ENCODE assay signal across 9 cellular contexts in genomic region chr7:98418271-98418635, GRCh38. TPM values are rescaled to one million over a fixed set of nuclear protein-coding genes. Genes with fewer than 3 reads are reported as not detected.
DNase-seq lines count a peak whose midpoint lies in the region; ATAC-seq and TF ChIP-seq lines count a peak whose summit lies in the region.
"Had no signal": no experiment of that assay in that cellular context is flagged by ENCODE, and none has a peak within 500 bp of the region (broad histone marks: within the 10 kb centered on the region; RNA-seq: fewer than 3 reads in every experiment).

No MANE protein-coding gene starts in this region.

- TF ChIP-seq CTCF in fibroblast of the aortic adventitia (IDR thresholded peaks at IDR 0.05; ENCODE audit: insufficient read depth, low read length) (no peak), stomach (IDR thresholded peaks at IDR 0.05) (peak in 1 of 7 experiments; percentile 9), ovary (IDR thresholded peaks at IDR 0.05) (no peak)

- H3K4me3 ChIP-seq in fibroblast of the aortic adventitia (ENCODE audit: low read depth, low read length) (no peak overlapping the region), stomach (no peak overlapping the region), ovary (no peak overlapping the region)
- H3K4me3 ChIP-seq: SK-N-MC had no signal

- 91 to 96% (median 92%) methylated on average over 6 to 7 of the region's 7 CpGs for WGBS in stomach, 5 donors
- 86 to 89% (median 89%) methylated on average over 7 of the region's 7 CpGs for WGBS in ovary, 3 donors

- peaks cover 0 to 19% (median 0%) of the 10 kb centered on the region in 3 donors for H3K27me3 ChIP-seq in stomach
- no peaks in the 10 kb centered on the region for H3K27me3 ChIP-seq in ovary

- H3K9me3 ChIP-seq in stomach (no peaks in the 10 kb centered on the region), ovary (no peaks in the 10 kb centered on the region)

- TF ChIP-seq POLR2A in stomach (IDR thresholded peaks at IDR 0.05) (no peak), ovary (IDR thresholded peaks at IDR 0.05) (no peak)

- H3K36me3 ChIP-seq in stomach, result no peaks in the 10 kb centered on the region
- no peaks in the 10 kb centered on the region for H3K36me3 ChIP-seq in ovary

- ATAC-seq in SK-N-SH treated with all-trans-retinoic acid at 6 μM for 48 hours, result peak; percentile 17; the same call in 2 of the 3 replicates
- no peak for ATAC-seq in HG03342 (IDR thresholded peaks at IDR 0.05; ENCODE audit: unreplicated experiment)

- H3K27ac ChIP-seq in stomach (peak overlapping the region; percentile 81 to 92 (median 86)), ovary (no peak overlapping the region)
- H3K27ac ChIP-seq: SK-N-MC had no signal

- peak; percentile 52 for DNase-seq in GM03348 (ENCODE audit: low spot score)
- DNase-seq in fibroblast of the aortic adventitia (ENCODE audit: low read depth), result peak; percentile 68
- DNase-seq in stomach, result no peak
- DNase-seq in NCI-H1694 treated with DMSO at 0.1 percent for 48 hours (lab: John Stamatoyannopoulos, UW), result no peak
- no peak for DNase-seq in ovary
- DNase-seq: Kasumi-1 had no signal

- TF ChIP-seq EP300 in stomach (IDR thresholded peaks at IDR 0.05), result no peak
- no peak for TF ChIP-seq EP300 in ovary (IDR thresholded peaks at IDR 0.05)

- intact Hi-C loops in stomach (cut with DNase I; ENCODE audit: low total_unique reads) (no loop called here), ovary (cut with DNase I) (no loop called here)

- H3K4me1 ChIP-seq in stomach (peaks cover 14 to 25% (median 15%) of the 10 kb centered on the region in 4 donors), ovary (ENCODE audit: insufficient read depth) (no peaks in the 10 kb centered on the region)

TF ChIP-seq in SK-N-SH treated with all-trans-retinoic acid at 6 μM for 48 hours, 23 proteins besides CTCF, POLR2A, EP300 and RAD21:
- TF ChIP-seq BACH2 (CRISPR knock-in tag; IDR thresholded peaks at IDR 0.05; ENCODE audit: borderline replicate concordance), result no peak
- no peak for TF ChIP-seq POU6F1 (CRISPR knock-in tag; IDR thresholded peaks at IDR 0.05; ENCODE audit: borderline replicate concordance, low read depth)

RNA-seq across cellular contexts. Expression of gene BAIAP2L1, which starts 17.4 kb away (rescaled TPM):
- 1.1 and 2.8 TPM in 2 replicates for total RNA-seq in fibroblast of the aortic adventitia (ENCODE audit: low replicate concordance)
- total RNA-seq in stomach, result 10 to 100 TPM; 20.6 to 78.2 (median 62.9) TPM
- polyA plus RNA-seq in stomach, result 10 to 100 TPM; 26.1 to 46.9 (median 28.1) TPM
- 1 to 10 TPM in 6 of 7 donors, under 1 TPM in 1; 0.73 to 7.9 (median 1.9) TPM for total RNA-seq in ovary
- polyA plus RNA-seq in ovary, result 1 to 10 TPM; 1.3 to 7.1 TPM

Comparison
In these comparisons a context has a peak if more than half of its experiments do, and no peak if none do; other contexts are left out.
1. DNase-seq: peak in GM03348 (single experiment) and fibroblast of the aortic adventitia (single experiment); none in stomach (single experiment), NCI-H1694 treated with DMSO at 0.1 percent for 48 hours (single experiment) and ovary (0 of 5).
2. H3K27ac ChIP-seq: peak in stomach (5 of 5); none in ovary (0 of 2).